In the genomic region with DNA sequence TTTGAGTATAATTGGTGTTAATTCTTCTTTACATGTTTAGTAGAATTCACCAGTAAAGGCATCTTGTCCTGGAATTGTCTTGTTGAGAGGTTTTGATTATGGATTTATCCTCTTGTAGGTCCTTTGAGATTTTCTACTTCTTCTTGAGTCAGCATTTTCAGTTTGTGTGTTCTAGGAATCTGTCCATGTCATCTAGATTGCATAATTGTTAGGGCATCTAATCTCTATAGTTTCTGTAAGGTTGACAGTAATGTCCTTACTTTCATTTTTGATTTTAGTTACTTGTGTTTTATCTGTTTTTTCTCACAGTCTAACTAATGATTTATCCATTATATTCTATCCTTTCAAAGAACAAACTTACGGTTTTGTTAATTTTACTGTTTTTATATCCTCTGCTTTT, we compare ENCODE assay signal across 12 cellular contexts.
DNase-seq lines count a peak whose midpoint lies in the region; ATAC-seq, FAIRE-seq and TF ChIP-seq lines count a peak whose summit lies in the region.
"Had no signal": no experiment of that assay in that cellular context is flagged by ENCODE, and none has a peak within 500 bp of the region (broad histone marks: within the 10 kb centered on the region; RNA-seq: fewer than 3 reads in every experiment).

No MANE protein-coding gene starts in this region.

- H3K27ac ChIP-seq in CD4-positive, alpha-beta memory T cell (ENCODE audit: low read depth, low read length) = no peak overlapping the region
- H3K27ac ChIP-seq in breast epithelium = no peak overlapping the region
- H3K27ac ChIP-seq: thyroid gland had no signal

- H3K9me3 ChIP-seq in CD4-positive, alpha-beta memory T cell (ENCODE audit: control insufficient read depth in 1 of 2, low read length in 2 of 2) = no peaks in the 10 kb centered on the region
- H3K9me3 ChIP-seq in breast epithelium = no peaks in the 10 kb centered on the region
- H3K9me3 ChIP-seq: thyroid gland had no signal

- FAIRE-seq in GM19239 (lab: Jason Lieb, UNC) = peak; percentile 93
- FAIRE-seq: bronchial epithelial cell had no signal

- intact Hi-C loops in CD4-positive, alpha-beta memory T cell (cut with micrococcal nuclease) = loop anchor here (2.0 to 5.0 kb wide), 2 partner anchors 100 to 491 kb away; a partner anchor contains a TSS
- intact Hi-C loops in breast epithelium (cut with DNase I; ENCODE audit: low total_unique reads) = no loop called here

- POLR2A ChIA-PET in CD4-positive, alpha-beta memory T cell (lab: Charles Lee; ENCODE audit: partially characterized antibody) = interaction anchor here (0.7 to 1.1 kb wide), 2 partner anchors 10 to 55 kb away, joined by 3 to 4 read pairs; no protein-coding TSS in a partner anchor

- H3K36me3 Mint-ChIP-seq in CD4-positive, alpha-beta memory T cell = no peaks in the 10 kb centered on the region
- H3K36me3 Mint-ChIP-seq in central memory CD8-positive, alpha-beta T cell (ENCODE audit: insufficient read depth) = no peaks in the 10 kb centered on the region

- TF ChIP-seq CTCF in breast epithelium (IDR thresholded peaks at IDR 0.05) = no peak

- H3K36me3 ChIP-seq in CD4-positive, alpha-beta memory T cell (ENCODE audit: insufficient read depth, low read length) = no peaks in the 10 kb centered on the region
- no peaks in the 10 kb centered on the region for H3K36me3 ChIP-seq in breast epithelium
- H3K36me3 ChIP-seq: thyroid gland had no signal

- ATAC-seq in HG03565 (IDR thresholded peaks at IDR 0.05; ENCODE audit: unreplicated experiment) = peak; percentile 36
- peak; percentile 34 for ATAC-seq in central memory CD8-positive, alpha-beta T cell (replicated peaks; ENCODE audit: extremely low read depth, poor library complexity, severe bottlenecking)
- ATAC-seq: left cardiac atrium had no signal

- peak overlapping the region; percentile 22 to 91 (median 84) for H3K27ac Mint-ChIP-seq in CD4-positive, alpha-beta memory T cell
- peak overlapping the region; percentile 64 for H3K27ac Mint-ChIP-seq in central memory CD8-positive, alpha-beta T cell (ENCODE audit: low read depth)

- CTCF ChIA-PET in CD4-positive, alpha-beta memory T cell (lab: Charles Lee; ENCODE audit: partially characterized antibody) = interaction anchor here (1.3 kb wide), 1 partner anchor 86 kb away, joined by 3 read pairs; no protein-coding TSS in a partner anchor

- DNase-seq in CD4-positive, alpha-beta memory T cell = peak in 3 of 5 donors; percentile 6 to 12 (median 12)
- no peak for DNase-seq in GM19239 (ENCODE audit: insufficient read length, low spot score)
- DNase-seq in central memory CD8-positive, alpha-beta T cell (ENCODE audit: low spot score in 2 of 2) = no peak
- no peak for DNase-seq in breast epithelium (ENCODE audit: low spot score in 2 of 2)
- no peak for DNase-seq in NCI-H774 (lab: John Stamatoyannopoulos, UW)
- DNase-seq in A172 (ENCODE audit: low spot score) = no peak
- DNase-seq in activated CD4-positive, alpha-beta T cell treated with anti-CD3 and anti-CD28 coated beads for 1 hour = no peak
- DNase-seq: left cardiac atrium, NCI-H226, thyroid gland had no signal

- no peaks in the 10 kb centered on the region for H3K27me3 Mint-ChIP-seq in CD4-positive, alpha-beta memory T cell
- H3K27me3 Mint-ChIP-seq in central memory CD8-positive, alpha-beta T cell = no peaks in the 10 kb centered on the region

- H3K4me3 Mint-ChIP-seq in CD4-positive, alpha-beta memory T cell = peak overlapping the region; percentile 63 to 86 (median 81)
- peak overlapping the region; percentile 59 for H3K4me3 Mint-ChIP-seq in central memory CD8-positive, alpha-beta T cell

- no peak for TF ChIP-seq POLR2A in breast epithelium (IDR thresholded peaks at IDR 0.05)

- H3K4me1 ChIP-seq in CD4-positive, alpha-beta memory T cell (ENCODE audit: insufficient read depth, low read length) = peaks cover 33% of the 10 kb centered on the region
- H3K4me1 ChIP-seq in breast epithelium = no peaks in the 10 kb centered on the region
- H3K4me1 ChIP-seq: thyroid gland had no signal

- H3K4me1 Mint-ChIP-seq in CD4-positive, alpha-beta memory T cell = peaks cover 29 to 46% (median 37%) of the 10 kb centered on the region in 4 donors
- H3K4me1 Mint-ChIP-seq in central memory CD8-positive, alpha-beta T cell = peaks cover 32% of the 10 kb centered on the region

- H3K9me3 Mint-ChIP-seq in CD4-positive, alpha-beta memory T cell = peaks cover 0 to 2% (median 0%) of the 10 kb centered on the region in 8 donors
- no peaks in the 10 kb centered on the region for H3K9me3 Mint-ChIP-seq in central memory CD8-positive, alpha-beta T cell

- H3K27me3 ChIP-seq in CD4-positive, alpha-beta memory T cell (ENCODE audit: insufficient read depth, low read length) = no peaks in the 10 kb centered on the region
- H3K27me3 ChIP-seq in breast epithelium = no peaks in the 10 kb centered on the region
- H3K27me3 ChIP-seq: thyroid gland had no signal

- H3K4me3 ChIP-seq in CD4-positive, alpha-beta memory T cell (ENCODE audit: low read length in 2 of 2) = peak overlapping the region; percentile 17 to 20
- no peak overlapping the region for H3K4me3 ChIP-seq in breast epithelium
- H3K4me3 ChIP-seq: thyroid gland had no signal

Comparison
In these comparisons a context has a peak if more than half of its experiments do, and no peak if none do; other contexts are left out.
1. DNase-seq: peak in CD4-positive, alpha-beta memory T cell (3 of 5); none in GM19239 (single experiment), central memory CD8-positive, alpha-beta T cell (0 of 2), breast epithelium (0 of 2), NCI-H774 (single experiment), A172 (single experiment) and activated CD4-positive, alpha-beta T cell treated with anti-CD3 and anti-CD28 coated beads for 1 hour (single experiment).
2. H3K4me3 ChIP-seq: peak in CD4-positive, alpha-beta memory T cell (2 of 2); none in breast epithelium (0 of 3).